ENCODE assay signal across 16 cellular contexts in genomic region chr4:1074077-1074476, GRCh38. TPM values are rescaled to one million over a fixed set of nuclear protein-coding genes. Genes with fewer than 3 reads are reported as not detected.
A peak's percentile ranks its signal among the peaks of the same experiment; 100 is the strongest.
DNase-seq lines count a peak whose midpoint lies in the region; ATAC-seq and TF ChIP-seq lines count a peak whose summit lies in the region.
"Had no signal": no experiment of that assay in that cellular context is flagged by ENCODE, and none has a peak within 500 bp of the region (broad histone marks: within the 10 kb centered on the region; RNA-seq: fewer than 3 reads in every experiment).

No MANE protein-coding gene starts in this region.

- H3K36me3 Mint-ChIP-seq in MCF 10A (ENCODE audit: insufficient read depth, unreplicated experiment) = no peaks in the 10 kb centered on the region
- H3K36me3 Mint-ChIP-seq in central memory CD8-positive, alpha-beta T cell (ENCODE audit: insufficient read depth) = no peaks in the 10 kb centered on the region
- H3K36me3 Mint-ChIP-seq in stimulated activated effector memory CD8-positive, alpha-beta T cell treated with anti-CD3 and anti-CD28 coated beads, Interleukin-12 subunit alpha, Interleukin-12 subunit beta, amount 100 ng/mL, for 72 hours = no peaks in the 10 kb centered on the region

- DNase-seq in MCF 10A (ENCODE audit: unreplicated experiment) (no peak), breast epithelium (ENCODE audit: low spot score in 2 of 2) (no peak), SW480 (ENCODE audit: low spot score) (no peak), AG08395 (ENCODE audit: low spot score) (no peak)
- no peak for DNase-seq in central memory CD8-positive, alpha-beta T cell (ENCODE audit: low spot score in 2 of 2)
- no peak for DNase-seq in stimulated activated effector memory CD8-positive, alpha-beta T cell treated with anti-CD3 and anti-CD28 coated beads, Interleukin-12 subunit alpha, Interleukin-12 subunit beta, amount 100 ng/mL, for 72 hours (ENCODE audit: low spot score in 2 of 2)
- DNase-seq in activated CD4-positive, alpha-beta T cell treated with anti-CD3 and anti-CD28 coated beads, Interleukin-2, amount 50 U/mL, for 4 hours = no peak
- DNase-seq: ACHN; C1 segment of cervical spinal cord; CD4-positive, alpha-beta T cell; DMS153; DMS79 treated with DMSO at 0.1 percent for 48 hours; EL had no signal

- intact Hi-C loops in MCF 10A (cut with micrococcal nuclease) (no loop called here), breast epithelium (cut with DNase I; ENCODE audit: low total_unique reads) (no loop called here)

- POLR2A ChIA-PET in MCF 10A (lab: Yijun Ruan, JAX) = interaction anchor here (1.1 kb wide), 1 partner anchor 103 kb away, joined by 3 read pairs; no protein-coding TSS in a partner anchor

- H3K36me3 ChIP-seq in breast epithelium = no peaks in the 10 kb centered on the region

- no peaks in the 10 kb centered on the region for H3K27me3 ChIP-seq in breast epithelium

- CTCF ChIA-PET in MCF 10A (lab: Yijun Ruan, JAX) = interaction anchor here (0.6 to 0.9 kb wide), 2 partner anchors 35 to 90 kb away, joined by 3 to 5 read pairs; no protein-coding TSS in a partner anchor

- peak overlapping the region; percentile 83 for H3K27ac Mint-ChIP-seq in MCF 10A (ENCODE audit: low read depth, unreplicated experiment)
- peak overlapping the region; percentile 32 for H3K27ac Mint-ChIP-seq in central memory CD8-positive, alpha-beta T cell (ENCODE audit: low read depth)
- H3K27ac Mint-ChIP-seq in stimulated activated effector memory CD8-positive, alpha-beta T cell treated with anti-CD3 and anti-CD28 coated beads, Interleukin-12 subunit alpha, Interleukin-12 subunit beta, amount 100 ng/mL, for 72 hours = peak overlapping the region; percentile 40
- H3K27ac Mint-ChIP-seq: B cell; CD4-positive, alpha-beta T cell had no signal

- TF ChIP-seq CTCF in MCF 10A (IDR thresholded peaks at IDR 0.05; ENCODE audit: unreplicated experiment) = no peak
- no peak for TF ChIP-seq CTCF in breast epithelium (IDR thresholded peaks at IDR 0.05)

- H3K27ac ChIP-seq in breast epithelium = no peak overlapping the region

- H3K4me1 Mint-ChIP-seq in MCF 10A (ENCODE audit: insufficient read depth, unreplicated experiment) = peaks cover 6% of the 10 kb centered on the region
- H3K4me1 Mint-ChIP-seq in central memory CD8-positive, alpha-beta T cell = peaks cover 6% of the 10 kb centered on the region
- peaks cover 7% of the 10 kb centered on the region for H3K4me1 Mint-ChIP-seq in stimulated activated effector memory CD8-positive, alpha-beta T cell treated with anti-CD3 and anti-CD28 coated beads, Interleukin-12 subunit alpha, Interleukin-12 subunit beta, amount 100 ng/mL, for 72 hours

- no peak overlapping the region for H3K4me3 Mint-ChIP-seq in MCF 10A (ENCODE audit: unreplicated experiment)
- H3K4me3 Mint-ChIP-seq in central memory CD8-positive, alpha-beta T cell = no peak overlapping the region
- no peak overlapping the region for H3K4me3 Mint-ChIP-seq in stimulated activated effector memory CD8-positive, alpha-beta T cell treated with anti-CD3 and anti-CD28 coated beads, Interleukin-12 subunit alpha, Interleukin-12 subunit beta, amount 100 ng/mL, for 72 hours
- H3K4me3 Mint-ChIP-seq: B cell; CD4-positive, alpha-beta T cell had no signal

- H3K27me3 Mint-ChIP-seq in MCF 10A (ENCODE audit: insufficient read depth, unreplicated experiment) = peaks cover 15% of the 10 kb centered on the region
- peaks cover 44% of the 10 kb centered on the region for H3K27me3 Mint-ChIP-seq in central memory CD8-positive, alpha-beta T cell
- H3K27me3 Mint-ChIP-seq: CD4-positive, alpha-beta T cell had no signal

- H3K9me3 ChIP-seq in breast epithelium = no peaks in the 10 kb centered on the region

- BruUV-seq in MCF 10A (replicated peaks; lab: Mats Ljungman, UMichigan) = no TSS peak

- H3K4me3 ChIP-seq in breast epithelium = no peak overlapping the region
- H3K4me3 ChIP-seq: K562 had no signal

- H3K9me3 Mint-ChIP-seq in MCF 10A (ENCODE audit: unreplicated experiment) = no peaks in the 10 kb centered on the region
- H3K9me3 Mint-ChIP-seq in central memory CD8-positive, alpha-beta T cell = no peaks in the 10 kb centered on the region
- H3K9me3 Mint-ChIP-seq in stimulated activated effector memory CD8-positive, alpha-beta T cell treated with anti-CD3 and anti-CD28 coated beads, Interleukin-12 subunit alpha, Interleukin-12 subunit beta, amount 100 ng/mL, for 72 hours = no peaks in the 10 kb centered on the region
- H3K9me3 Mint-ChIP-seq: CD4-positive, alpha-beta T cell had no signal

- no peak for TF ChIP-seq POLR2A in breast epithelium (IDR thresholded peaks at IDR 0.05)

- H3K4me1 ChIP-seq in breast epithelium = no peaks in the 10 kb centered on the region

- no peak for ATAC-seq in central memory CD8-positive, alpha-beta T cell (replicated peaks; ENCODE audit: extremely low read depth, poor library complexity, severe bottlenecking)
- no peak for ATAC-seq in stimulated activated effector memory CD8-positive, alpha-beta T cell treated with anti-CD3 and anti-CD28 coated beads, Interleukin-12 subunit alpha, Interleukin-12 subunit beta, amount 100 ng/mL, for 72 hours
- ATAC-seq: K562 had no signal

RNA-seq across cellular contexts. Expression of gene RNF212, which starts 39.3 kb away (rescaled TPM):
- total RNA-seq in MCF 10A (2022) (not detected in 2 replicates), breast epithelium (10 to 100 TPM in 1 of 3 donors, 1 to 10 TPM in 2; 5.1 to 15.7 (median 6.4) TPM)
- total RNA-seq: A172, K562 had no signal

Comparison
In these comparisons a context has a peak if more than half of its experiments do, and no peak if none do; other contexts are left out.
1. H3K27ac Mint-ChIP-seq: peak in every context shown above with its lines; median percentile 83 in MCF 10A; 40 in stimulated activated effector memory CD8-positive, alpha-beta T cell treated with anti-CD3 and anti-CD28 coated beads, Interleukin-12 subunit alpha, Interleukin-12 subunit beta, amount 100 ng/mL, for 72 hours; 32 in central memory CD8-positive, alpha-beta T cell.